In genomic region chr17:1716912-1717695, GRCh38 we compare ENCODE assay signal across 8 cellular contexts. TPM values are rescaled to one million over a fixed set of nuclear protein-coding genes. Genes with fewer than 3 reads are reported as not detected.
DNase-seq lines count a peak whose midpoint lies in the region; TF ChIP-seq lines count a peak whose summit lies in the region.

No MANE protein-coding gene starts in this region.

- H3K4me1 Mint-ChIP-seq in nephron progenitor cell = peaks cover 65% of the 10 kb centered on the region
- H3K4me1 Mint-ChIP-seq in stimulated activated naive CD8-positive, alpha-beta T cell treated with anti-CD3 and anti-CD28 coated beads, Interleukin-15, Interleukin-2, amounts not matched to agents 100 ng/mL and 50 ng/mL, for 24 hours (ENCODE audit: low read depth) = peaks cover 35% of the 10 kb centered on the region

- peaks cover 7% of the 10 kb centered on the region for H3K27me3 Mint-ChIP-seq in nephron progenitor cell (ENCODE audit: low read depth, poor library complexity)
- H3K27me3 Mint-ChIP-seq in stimulated activated naive CD8-positive, alpha-beta T cell treated with anti-CD3 and anti-CD28 coated beads, Interleukin-15, Interleukin-2, amounts not matched to agents 100 ng/mL and 50 ng/mL, for 24 hours = peaks cover 8% of the 10 kb centered on the region

- H3K36me3 Mint-ChIP-seq in nephron progenitor cell (ENCODE audit: low read depth) = no peaks in the 10 kb centered on the region
- peaks cover 8% of the 10 kb centered on the region for H3K36me3 Mint-ChIP-seq in stimulated activated naive CD8-positive, alpha-beta T cell treated with anti-CD3 and anti-CD28 coated beads, Interleukin-15, Interleukin-2, amounts not matched to agents 100 ng/mL and 50 ng/mL, for 24 hours (ENCODE audit: low read depth)

- H3K9me3 Mint-ChIP-seq in nephron progenitor cell = no peaks in the 10 kb centered on the region
- no peaks in the 10 kb centered on the region for H3K9me3 Mint-ChIP-seq in stimulated activated naive CD8-positive, alpha-beta T cell treated with anti-CD3 and anti-CD28 coated beads, Interleukin-15, Interleukin-2, amounts not matched to agents 100 ng/mL and 50 ng/mL, for 24 hours

- H3K4me3 ChIP-seq in fibroblast of villous mesenchyme (ENCODE audit: low read depth, low read length) = peak overlapping the region; percentile 82

- H3K4me3 Mint-ChIP-seq in nephron progenitor cell = peak overlapping the region; percentile 92
- H3K4me3 Mint-ChIP-seq in stimulated activated naive CD8-positive, alpha-beta T cell treated with anti-CD3 and anti-CD28 coated beads, Interleukin-15, Interleukin-2, amounts not matched to agents 100 ng/mL and 50 ng/mL, for 24 hours = peak overlapping the region; percentile 88

- DNase-seq in EH (ENCODE audit: low read depth) (peak; percentile 100), H4 (ENCODE audit: low spot score) (peak; percentile 99), M059J (ENCODE audit: low read depth) (peak; percentile 99), SHP77 (lab: John Stamatoyannopoulos, UW) (peak; percentile 100), fibroblast of villous mesenchyme (ENCODE audit: low read depth) (peak; percentile 100), nephron progenitor cell (peak; percentile 84)
- DNase-seq in activated effector memory CD4-positive, alpha-beta T cell treated with anti-CD3 and anti-CD28 coated beads, Interleukin-2, amount 50 U/mL, for 16 hours = peak; percentile 93

- peak overlapping the region; percentile 100 for H3K27ac Mint-ChIP-seq in nephron progenitor cell
- peak overlapping the region; percentile 97 for H3K27ac Mint-ChIP-seq in stimulated activated naive CD8-positive, alpha-beta T cell treated with anti-CD3 and anti-CD28 coated beads, Interleukin-15, Interleukin-2, amounts not matched to agents 100 ng/mL and 50 ng/mL, for 24 hours

- no peak for TF ChIP-seq CTCF in fibroblast of villous mesenchyme (IDR thresholded peaks at IDR 0.05; ENCODE audit: insufficient read depth, low read depth, low read length)
- no peak for TF ChIP-seq CTCF in nephron progenitor cell (IDR thresholded peaks at IDR 0.05)

RNA-seq across cellular contexts. Expression of gene TLCD2, which starts 6.9 kb away (rescaled TPM):
- total RNA-seq in H4 (2014; rRNA removed; shearing (Covaris generic)) = 1.2 and 1.4 TPM in 2 replicates
- total RNA-seq in M059J (2014; rRNA removed; shearing (Covaris generic)) = 0.02 and 0.32 TPM in 2 replicates
- total RNA-seq in fibroblast of villous mesenchyme = 3.5 and 3.9 TPM in 2 replicates

RNA-seq across cellular contexts. Expression of gene WDR81, which starts 7.4 kb away (rescaled TPM):
- 10.1 and 10.5 TPM in 2 replicates for total RNA-seq in H4 (2014; rRNA removed; shearing (Covaris generic))
- total RNA-seq in M059J (2014; rRNA removed; shearing (Covaris generic)) = 4.0 and 9.5 TPM in 2 replicates
- total RNA-seq in fibroblast of villous mesenchyme = 26.8 and 34.5 TPM in 2 replicates

RNA-seq across cellular contexts. Expression of gene SERPINF2, which starts 25.6 kb away (rescaled TPM):
- not detected in 2 replicates for total RNA-seq in H4 (2014; rRNA removed; shearing (Covaris generic))
- 0.05 TPM in 1 of 2 replicates, not detected in the other for total RNA-seq in M059J (2014; rRNA removed; shearing (Covaris generic))
- 0.43 TPM in 1 of 2 replicates, not detected in the other for total RNA-seq in fibroblast of villous mesenchyme

RNA-seq across cellular contexts. Expression of gene PRPF8, which starts 32.4 kb away (rescaled TPM):
- total RNA-seq in H4 (2014; rRNA removed; shearing (Covaris generic)) = 77.5 and 84.5 TPM in 2 replicates
- total RNA-seq in M059J (2014; rRNA removed; shearing (Covaris generic)) = 52.3 and 92.8 TPM in 2 replicates
- 107 and 117 TPM in 2 replicates for total RNA-seq in fibroblast of villous mesenchyme

RNA-seq across cellular contexts. Expression of gene SERPINF1, which starts 44.8 kb away (rescaled TPM):
- 0.74 and 12.0 TPM in 2 replicates for total RNA-seq in H4 (2014; rRNA removed; shearing (Covaris generic))
- total RNA-seq in M059J (2014; rRNA removed; shearing (Covaris generic)) = not detected in 2 replicates
- total RNA-seq in fibroblast of villous mesenchyme = 51.0 and 108 TPM in 2 replicates

Comparison
In these comparisons a context has a peak if more than half of its experiments do, and no peak if none do; other contexts are left out.
1. Peak in every context shown above with its lines: DNase-seq and H3K4me3 ChIP-seq.